ENCODE assay signal across 21 cellular contexts in the genomic region with DNA sequence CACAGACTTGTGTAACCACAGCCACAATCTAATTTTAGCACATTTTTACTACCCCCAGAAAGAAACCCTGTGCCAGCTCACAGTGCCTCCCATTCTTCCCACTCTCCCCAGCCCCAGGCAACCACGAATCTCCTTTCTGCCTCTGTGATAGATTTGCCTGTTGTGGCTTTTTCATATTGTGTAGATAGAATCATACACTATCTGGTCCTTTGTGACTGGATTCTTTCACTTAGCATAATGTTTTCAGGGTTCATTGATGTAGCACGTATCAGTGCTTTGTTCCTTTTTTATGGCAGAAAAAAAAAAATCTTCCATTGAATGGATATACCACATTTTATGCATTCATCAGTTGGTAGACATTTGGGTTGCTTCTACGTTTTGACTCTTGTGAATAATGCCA.
DNase-seq lines count a peak whose midpoint lies in the region; ATAC-seq and TF ChIP-seq lines count a peak whose summit lies in the region.
"Had no signal": no experiment of that assay in that cellular context is flagged by ENCODE, and none has a peak within 500 bp of the region (broad histone marks: within the 10 kb centered on the region; RNA-seq: fewer than 3 reads in every experiment).

No MANE protein-coding gene starts in this region.

- POLR2A ChIA-PET in activated CD4-positive, alpha-beta T cell treated with anti-CD3 and anti-CD28 coated beads for 36 hours (lab: Charles Lee) = no interaction called here

- in situ Hi-C loops in GM13977 (cut with MboI; ENCODE audit: low pct_unique_long_range_greater_than_20kb, low sequenced_read_pairs, unreplicated experiment) = no loop called here

- peak overlapping the region; percentile 38 for H3K27ac ChIP-seq in psoas muscle
- H3K27ac ChIP-seq in endodermal cell (ENCODE audit: low read depth, low read length) = no peak overlapping the region
- H3K27ac ChIP-seq: BLaER1, ovary, right lobe of liver had no signal

- H3K9ac ChIP-seq in endodermal cell (ENCODE audit: extremely low read depth, low read length, poor library complexity, severe bottlenecking) = no peak overlapping the region
- H3K9ac ChIP-seq: BLaER1 had no signal

- H3K27me3 ChIP-seq in psoas muscle (ENCODE audit: insufficient read depth in 3 of 3, low read length in 2 of 3) (no peaks in the 10 kb centered on the region), endodermal cell (ENCODE audit: control insufficient read depth, insufficient read depth, low read length, poor library complexity, severe bottlenecking) (no peaks in the 10 kb centered on the region)
- H3K27me3 ChIP-seq: BLaER1, ovary, right lobe of liver had no signal

- H3K36me3 Mint-ChIP-seq in activated CD4-positive, alpha-beta T cell treated with anti-CD3 and anti-CD28 coated beads for 36 hours (ENCODE audit: low read depth) = peaks cover 58% of the 10 kb centered on the region
- peaks cover 55% of the 10 kb centered on the region for H3K36me3 Mint-ChIP-seq in activated T-helper 1 cell treated with anti-CD3 and anti-CD28 coated beads, Interleukin-12 subunit alpha, Interleukin-12 subunit beta, Interleukin-2, Interleukin-4 antibody, amounts not matched to agents 30 ng/mL and 10 ng/mL and 1 ng/mL, durations not matched to agents 14 hours and 24 hours and 36 hours (ENCODE audit: low read depth)
- peaks cover 52% of the 10 kb centered on the region for H3K36me3 Mint-ChIP-seq in endodermal cell (ENCODE audit: low read depth)

- H3K4me1 ChIP-seq in psoas muscle = peaks cover 47% of the 10 kb centered on the region
- H3K4me1 ChIP-seq in endodermal cell (ENCODE audit: control insufficient read depth, insufficient read depth, low read length) = no peaks in the 10 kb centered on the region
- H3K4me1 ChIP-seq: BLaER1 had no signal

- H3K4me1 Mint-ChIP-seq in activated CD4-positive, alpha-beta T cell treated with anti-CD3 and anti-CD28 coated beads for 36 hours = peaks cover 12% of the 10 kb centered on the region
- H3K4me1 Mint-ChIP-seq in activated T-helper 1 cell treated with anti-CD3 and anti-CD28 coated beads, Interleukin-12 subunit alpha, Interleukin-12 subunit beta, Interleukin-2, Interleukin-4 antibody, amounts not matched to agents 30 ng/mL and 10 ng/mL and 1 ng/mL, durations not matched to agents 14 hours and 24 hours and 36 hours (ENCODE audit: low read depth) = peaks cover 33% of the 10 kb centered on the region
- H3K4me1 Mint-ChIP-seq in endodermal cell = peaks cover 2% of the 10 kb centered on the region

- 55 to 75% (median 59%) methylated on average over 3 of the region's 3 CpGs for WGBS in psoas muscle, 3 donors
- 94 to 100% methylated on average over 1 to 3 of the region's 3 CpGs for WGBS in endodermal cell (ENCODE audit: insufficient coverage in 1 of 2, insufficient read length in 1 of 2), 2 experiments

- intact Hi-C loops in activated CD4-positive, alpha-beta T cell treated with anti-CD3 and anti-CD28 coated beads for 36 hours (cut with DNase I, micrococcal nuclease) = no loop called here
- intact Hi-C loops in activated T-helper 1 cell treated with anti-CD3 and anti-CD28 coated beads, Interleukin-12 subunit alpha, Interleukin-12 subunit beta, Interleukin-2, Interleukin-4 antibody, amounts not matched to agents 30 ng/mL and 10 ng/mL and 1 ng/mL, durations not matched to agents 14 hours and 24 hours and 36 hours (cut with micrococcal nuclease) = loop anchor here (2.0 kb wide), 1 partner anchor 24 kb away; no protein-coding TSS in a partner anchor
- intact Hi-C loops in psoas muscle (cut with DNase I) = loop anchor here in 1 of 2 donors (5.0 kb wide), 1 partner anchor 125 kb away; no protein-coding TSS in a partner anchor

- no peaks in the 10 kb centered on the region for H3K9me3 Mint-ChIP-seq in activated CD4-positive, alpha-beta T cell treated with anti-CD3 and anti-CD28 coated beads for 36 hours (ENCODE audit: low read depth)
- H3K9me3 Mint-ChIP-seq in activated T-helper 1 cell treated with anti-CD3 and anti-CD28 coated beads, Interleukin-12 subunit alpha, Interleukin-12 subunit beta, Interleukin-2, Interleukin-4 antibody, amounts not matched to agents 30 ng/mL and 10 ng/mL and 1 ng/mL, durations not matched to agents 14 hours and 24 hours and 36 hours = no peaks in the 10 kb centered on the region
- H3K9me3 Mint-ChIP-seq in endodermal cell = no peaks in the 10 kb centered on the region
- H3K9me3 Mint-ChIP-seq: activated naive CD4-positive, alpha-beta T cell treated with anti-CD3 and anti-CD28 coated beads for 36 hours had no signal

- peaks cover 6 to 25% of the 10 kb centered on the region in 2 donors for H3K36me3 ChIP-seq in psoas muscle (ENCODE audit: insufficient read depth in 1 of 2, low read depth in 1 of 2)
- H3K36me3 ChIP-seq in endodermal cell (ENCODE audit: control insufficient read depth, insufficient read depth, low read length) = peaks cover 36% of the 10 kb centered on the region
- H3K36me3 ChIP-seq: ovary had no signal

- DNase-seq in activated CD4-positive, alpha-beta T cell treated with anti-CD3 and anti-CD28 coated beads for 36 hours = peak; percentile 16
- no peak for DNase-seq in activated CD4-positive, alpha-beta T cell treated with anti-CD3 and anti-CD28 coated beads, Interleukin-2, amount 50 U/mL, for 4 hours
- DNase-seq in EH (ENCODE audit: low read depth) (peak; percentile 72), psoas muscle (no peak), GM13977 (ENCODE audit: low spot score) (no peak), NCI-H2107 treated with DMSO at 0.1 percent for 48 hours (lab: John Stamatoyannopoulos, UW; ENCODE audit: unreplicated experiment) (no peak), endodermal cell (no peak)
- no peak for DNase-seq in activated T-helper 1 cell treated with anti-CD3 and anti-CD28 coated beads, Interleukin-12 subunit alpha, Interleukin-12 subunit beta, Interleukin-2, Interleukin-4 antibody, amounts not matched to agents 30 ng/mL and 10 ng/mL and 1 ng/mL, durations not matched to agents 14 hours and 24 hours and 36 hours (ENCODE audit: low spot score)
- DNase-seq: activated B cell treated with CpG ODN at 0.5 μM for 24 hours; activated naive CD4-positive, alpha-beta T cell treated with anti-CD3 and anti-CD28 coated beads for 36 hours; hippocampal formation; Kasumi-1; kidney; naive thymus-derived CD4-positive, alpha-beta T cell; NCI-H1417; NCI-H526 treated with DMSO at 0.1 percent for 48 hours; ovary; right lobe of liver; SHP77 treated with DMSO at 0.1 percent for 48 hours had no signal

- ATAC-seq in activated CD4-positive, alpha-beta T cell treated with anti-CD3 and anti-CD28 coated beads for 36 hours = peak; percentile 53
- no peak for ATAC-seq in psoas muscle
- ATAC-seq: naive thymus-derived CD4-positive, alpha-beta T cell; right lobe of liver had no signal

- H3K4me3 Mint-ChIP-seq in activated CD4-positive, alpha-beta T cell treated with anti-CD3 and anti-CD28 coated beads for 36 hours = no peak overlapping the region
- no peak overlapping the region for H3K4me3 Mint-ChIP-seq in activated T-helper 1 cell treated with anti-CD3 and anti-CD28 coated beads, Interleukin-12 subunit alpha, Interleukin-12 subunit beta, Interleukin-2, Interleukin-4 antibody, amounts not matched to agents 30 ng/mL and 10 ng/mL and 1 ng/mL, durations not matched to agents 14 hours and 24 hours and 36 hours
- H3K4me3 Mint-ChIP-seq in endodermal cell = no peak overlapping the region
- H3K4me3 Mint-ChIP-seq: activated B cell treated with CpG ODN at 0.5 μM for 24 hours; activated naive CD4-positive, alpha-beta T cell treated with anti-CD3 and anti-CD28 coated beads for 36 hours; dendritic cell treated with granulocyte-macrophage colony-stimulating factor and Interleukin-4, amounts not matched to agents 40 ng/mL and 50 ng/mL, for 4 days; naive thymus-derived CD4-positive, alpha-beta T cell had no signal

- CTCF ChIA-PET in activated CD4-positive, alpha-beta T cell treated with anti-CD3 and anti-CD28 coated beads for 36 hours (lab: Charles Lee) = interaction anchor here (0.8 kb wide), 1 partner anchor 8 kb away, joined by 4 read pairs; no protein-coding TSS in a partner anchor

- peak overlapping the region; percentile 12 for H3K27ac Mint-ChIP-seq in activated CD4-positive, alpha-beta T cell treated with anti-CD3 and anti-CD28 coated beads for 36 hours
- peak overlapping the region; percentile 62 for H3K27ac Mint-ChIP-seq in activated T-helper 1 cell treated with anti-CD3 and anti-CD28 coated beads, Interleukin-12 subunit alpha, Interleukin-12 subunit beta, Interleukin-2, Interleukin-4 antibody, amounts not matched to agents 30 ng/mL and 10 ng/mL and 1 ng/mL, durations not matched to agents 14 hours and 24 hours and 36 hours
- no peak overlapping the region for H3K27ac Mint-ChIP-seq in endodermal cell
- H3K27ac Mint-ChIP-seq: activated B cell treated with CpG ODN at 0.5 μM for 24 hours; activated naive CD4-positive, alpha-beta T cell treated with anti-CD3 and anti-CD28 coated beads for 36 hours; dendritic cell treated with granulocyte-macrophage colony-stimulating factor and Interleukin-4, amounts not matched to agents 40 ng/mL and 50 ng/mL, for 4 days; naive thymus-derived CD4-positive, alpha-beta T cell had no signal

- H3K4me3 ChIP-seq in psoas muscle = no peak overlapping the region
- no peak overlapping the region for H3K4me3 ChIP-seq in endodermal cell (ENCODE audit: low read length)
- H3K4me3 ChIP-seq: BLaER1, ovary, right lobe of liver had no signal

- TF ChIP-seq CTCF in psoas muscle (IDR thresholded peaks at IDR 0.05) (no peak), GM13977 (IDR thresholded peaks at IDR 0.05; ENCODE audit: extremely low read depth, insufficient read depth, missing control alignments) (no peak), endodermal cell (conservative IDR thresholded peaks at IDR 0.05) (no peak)

- no peaks in the 10 kb centered on the region for H3K9me3 ChIP-seq in psoas muscle
- H3K9me3 ChIP-seq in endodermal cell (ENCODE audit: control insufficient read depth, low read length) = no peaks in the 10 kb centered on the region
- H3K9me3 ChIP-seq: ovary, right lobe of liver had no signal

- H3K27me3 Mint-ChIP-seq in activated CD4-positive, alpha-beta T cell treated with anti-CD3 and anti-CD28 coated beads for 36 hours = no peaks in the 10 kb centered on the region
- H3K27me3 Mint-ChIP-seq in activated T-helper 1 cell treated with anti-CD3 and anti-CD28 coated beads, Interleukin-12 subunit alpha, Interleukin-12 subunit beta, Interleukin-2, Interleukin-4 antibody, amounts not matched to agents 30 ng/mL and 10 ng/mL and 1 ng/mL, durations not matched to agents 14 hours and 24 hours and 36 hours (ENCODE audit: insufficient read depth) = no peaks in the 10 kb centered on the region
- no peaks in the 10 kb centered on the region for H3K27me3 Mint-ChIP-seq in endodermal cell (ENCODE audit: insufficient read depth)
- H3K27me3 Mint-ChIP-seq: activated B cell treated with CpG ODN at 0.5 μM for 24 hours; dendritic cell treated with granulocyte-macrophage colony-stimulating factor and Interleukin-4, amounts not matched to agents 40 ng/mL and 50 ng/mL, for 4 days; naive thymus-derived CD4-positive, alpha-beta T cell had no signal

Comparison
In these comparisons a context has a peak if more than half of its experiments do, and no peak if none do; other contexts are left out.
1. DNase-seq: peak in activated CD4-positive, alpha-beta T cell treated with anti-CD3 and anti-CD28 coated beads for 36 hours (single experiment) and EH (single experiment); none in activated CD4-positive, alpha-beta T cell treated with anti-CD3 and anti-CD28 coated beads, Interleukin-2, amount 50 U/mL, for 4 hours (0 of 2), activated T-helper 1 cell treated with anti-CD3 and anti-CD28 coated beads, Interleukin-12 subunit alpha, Interleukin-12 subunit beta, Interleukin-2, Interleukin-4 antibody, amounts not matched to agents 30 ng/mL and 10 ng/mL and 1 ng/mL, durations not matched to agents 14 hours and 24 hours and 36 hours (single experiment), psoas muscle (0 of 2), GM13977 (single experiment), NCI-H2107 treated with DMSO at 0.1 percent for 48 hours (single experiment) and endodermal cell (single experiment).